In genomic region chr9:97698865-97699264, GRCh38 we compare ENCODE assay signal across 22 cellular contexts.
"Had no signal": no experiment of that assay in that cellular context is flagged by ENCODE, and none has a peak within 500 bp of the region (broad histone marks: within the 10 kb centered on the region; RNA-seq: fewer than 3 reads in every experiment).

No MANE protein-coding gene starts in this region.

- H3K27me3 ChIP-seq: brain microvascular endothelial cell, colonic mucosa, gastrocnemius medialis, pancreas, tibial nerve had no signal

- H3K27ac ChIP-seq: brain microvascular endothelial cell, colonic mucosa, left ventricle myocardium inferior, neutrophil, pancreas, tibial nerve had no signal

- DNase-seq: activated CD4-positive, alpha-beta T cell treated with anti-CD3 and anti-CD28 coated beads, Interleukin-2, amount 10 ng/mL, durations not matched to agents 24 days and 14 days; activated CD4-positive, CD25-positive, alpha-beta regulatory T cell; activated naive CD4-positive, alpha-beta T cell treated with Interleukin-2 at 50 U/mL for 16 hours; activated naive CD8-positive, alpha-beta T cell treated with anti-CD3 and anti-CD28 coated beads, Interleukin-2, amount 50 U/mL, for 24 hours; activated T-cell treated with anti-CD3 and anti-CD28 coated beads, Interleukin-2, amount 50 U/mL, for 24 hours; brain microvascular endothelial cell; colonic mucosa; effector CD4-positive, alpha-beta T cell; gastrocnemius medialis; kidney glomerular epithelial cell; left ventricle myocardium inferior; stimulated activated CD4-positive, alpha-beta T cell treated with anti-CD3 and anti-CD28 coated beads, Interleukin-12 subunit alpha, Interleukin-12 subunit beta, amount 100 ng/mL, for 4 hours; stimulated activated CD4-positive, alpha-beta T cell treated with anti-CD3 and anti-CD28 coated beads, Interleukin-1b, Interleukin-23, amount 100 ng/mL, for 48 hours; stimulated activated CD8-positive, alpha-beta memory T cell treated with anti-CD3 and anti-CD28 coated beads, Interleukin-4, amount 100 ng/mL, for 48 hours had no signal

- H3K9me3 ChIP-seq: colonic mucosa, gastrocnemius medialis, left ventricle myocardium inferior, neutrophil, pancreas, tibial nerve had no signal

- H3K9me3 Mint-ChIP-seq: activated CD4-positive, alpha-beta T cell treated with anti-CD3 and anti-CD28 coated beads, Interleukin-2, amount 10 ng/mL, durations not matched to agents 24 days and 14 days; activated CD8-positive, alpha-beta T cell treated with anti-CD3 and anti-CD28 coated beads for 36 hours; activated naive CD8-positive, alpha-beta T cell treated with anti-CD3 and anti-CD28 coated beads, Interleukin-2, amount 50 U/mL, for 24 hours; activated T-cell treated with anti-CD3 and anti-CD28 coated beads, Interleukin-2, amount 50 U/mL, for 24 hours; activated T-helper 2 cell treated with anti-CD3 and anti-CD28 coated beads, Interferon-gamma antibody, Interleukin-2, Interleukin-4, amounts not matched to agents 10 μg/mL and 5 μg/mL and 100 μg/mL, durations not matched to agents 14 hours and 24 hours and 36 hours; central memory CD8-positive, alpha-beta T cell; stimulated activated naive CD8-positive, alpha-beta T cell treated with anti-CD3 and anti-CD28 coated beads, Interleukin-15, Interleukin-2, amounts not matched to agents 100 ng/mL and 50 ng/mL, for 24 hours; T-helper 2 cell treated with Interferon-gamma antibody and Interleukin-4, amounts not matched to agents 5 μg/mL and 100 μg/mL, for 36 hours had no signal

- ATAC-seq: activated CD8-positive, alpha-beta T cell treated with anti-CD3 and anti-CD28 coated beads for 36 hours; activated naive CD8-positive, alpha-beta T cell treated with anti-CD3 and anti-CD28 coated beads, Interleukin-2, amount 50 U/mL, for 24 hours; gastrocnemius medialis; pancreas had no signal

- H3K27ac Mint-ChIP-seq: activated CD4-positive, alpha-beta T cell treated with anti-CD3 and anti-CD28 coated beads, Interleukin-2, amount 10 ng/mL, durations not matched to agents 24 days and 14 days; activated CD8-positive, alpha-beta T cell treated with anti-CD3 and anti-CD28 coated beads for 36 hours; activated T-helper 2 cell treated with anti-CD3 and anti-CD28 coated beads, Interferon-gamma antibody, Interleukin-2, Interleukin-4, amounts not matched to agents 10 μg/mL and 5 μg/mL and 100 μg/mL, durations not matched to agents 14 hours and 24 hours and 36 hours; T-helper 2 cell treated with Interferon-gamma antibody and Interleukin-4, amounts not matched to agents 5 μg/mL and 100 μg/mL, for 36 hours had no signal

- H3K36me3 ChIP-seq: brain microvascular endothelial cell, colonic mucosa, gastrocnemius medialis, left ventricle myocardium inferior, neutrophil, pancreas, tibial nerve had no signal

- H3K27me3 Mint-ChIP-seq: activated CD4-positive, alpha-beta T cell treated with anti-CD3 and anti-CD28 coated beads, Interleukin-2, amount 10 ng/mL, durations not matched to agents 24 days and 14 days; activated T-cell treated with anti-CD3 and anti-CD28 coated beads, Interleukin-2, amount 50 U/mL, for 24 hours; stimulated activated naive CD8-positive, alpha-beta T cell treated with anti-CD3 and anti-CD28 coated beads, Interleukin-15, Interleukin-2, amounts not matched to agents 100 ng/mL and 50 ng/mL, for 24 hours had no signal

- H3K4me3 ChIP-seq: colonic mucosa, gastrocnemius medialis, left ventricle myocardium inferior, pancreas, tibial nerve had no signal

- H3K4me3 Mint-ChIP-seq: activated CD4-positive, alpha-beta T cell treated with anti-CD3 and anti-CD28 coated beads, Interleukin-2, amount 10 ng/mL, durations not matched to agents 24 days and 14 days; activated CD8-positive, alpha-beta T cell treated with anti-CD3 and anti-CD28 coated beads for 36 hours; activated naive CD8-positive, alpha-beta T cell treated with anti-CD3 and anti-CD28 coated beads, Interleukin-2, amount 50 U/mL, for 24 hours; activated T-cell treated with anti-CD3 and anti-CD28 coated beads, Interleukin-2, amount 50 U/mL, for 24 hours; central memory CD8-positive, alpha-beta T cell; T-helper 2 cell treated with Interferon-gamma antibody and Interleukin-4, amounts not matched to agents 5 μg/mL and 100 μg/mL, for 36 hours had no signal
